Comparison of ENCODE assay signal across 8 cellular contexts in genomic region chr17:75514299-75515228, GRCh38. TPM values are rescaled to one million over a fixed set of nuclear protein-coding genes. Genes with fewer than 3 reads are reported as not detected.
DNase-seq lines count a peak whose midpoint lies in the region; ATAC-seq and TF ChIP-seq lines count a peak whose summit lies in the region.

No MANE protein-coding gene starts in this region.

- H3K36me3 Mint-ChIP-seq in WTC11 (peaks cover 22% of the 10 kb centered on the region), progenitor cell of endocrine pancreas (ENCODE audit: insufficient read depth) (peaks cover 8% of the 10 kb centered on the region)

- TF ChIP-seq CTCF in WTC11 (IDR thresholded peaks at IDR 0.05) (no peak), foreskin keratinocyte (conservative IDR thresholded peaks at IDR 0.05) (no peak), progenitor cell of endocrine pancreas (IDR thresholded peaks at IDR 0.05; ENCODE audit: unreplicated experiment) (no peak)

- no peaks in the 10 kb centered on the region for H3K27me3 ChIP-seq in foreskin keratinocyte

- DNase-seq in DMS 273 (lab: John Stamatoyannopoulos, UW; ENCODE audit: unreplicated experiment) (peak; percentile 63), DMS 273 treated with DMSO at 0.1 percent for 48 hours (lab: John Stamatoyannopoulos, UW) (no peak), WTC11 (ENCODE audit: low spot score) (peak; percentile 50), foreskin keratinocyte (peak in 1 of 2 donors; percentile 71), progenitor cell of endocrine pancreas (ENCODE audit: low spot score, unreplicated experiment) (peak; percentile 42)

- peak; percentile 1 for ATAC-seq in WTC11
- peak; percentile 40 for ATAC-seq in foreskin keratinocyte
- no peak for ATAC-seq in GM18870 (IDR thresholded peaks at IDR 0.05; ENCODE audit: unreplicated experiment)
- ATAC-seq in HG02610 (IDR thresholded peaks at IDR 0.05; ENCODE audit: unreplicated experiment), result no peak
- no peak for ATAC-seq in HG02973 (IDR thresholded peaks at IDR 0.05; ENCODE audit: unreplicated experiment)

- POLR2A ChIA-PET in WTC11 (lab: Charles Lee), result no interaction called here

- H3K27me3 Mint-ChIP-seq in WTC11 (ENCODE audit: low read depth), result no peaks in the 10 kb centered on the region
- H3K27me3 Mint-ChIP-seq in progenitor cell of endocrine pancreas, result no peaks in the 10 kb centered on the region

- CTCF ChIA-PET in WTC11 (lab: Charles Lee), result interaction anchor here (0.8 to 1.6 kb wide), 7 partner anchors 9 to 235 kb away, joined by 3 to 6 read pairs (median 5); partner anchors contain the start of genes LLGL2 and TMEM94

- H3K27ac ChIP-seq in foreskin keratinocyte, result peak overlapping the region; percentile 49

- peaks cover 7% of the 10 kb centered on the region for H3K4me1 ChIP-seq in foreskin keratinocyte

- H3K9me3 Mint-ChIP-seq in WTC11 (no peaks in the 10 kb centered on the region), progenitor cell of endocrine pancreas (ENCODE audit: low read depth) (no peaks in the 10 kb centered on the region)

- H3K4me3 Mint-ChIP-seq in WTC11 (peak overlapping the region; percentile 73), progenitor cell of endocrine pancreas (ENCODE audit: low read depth) (peak overlapping the region; percentile 83)

- H3K4me1 Mint-ChIP-seq in WTC11 (peaks cover 20% of the 10 kb centered on the region), progenitor cell of endocrine pancreas (ENCODE audit: low read depth) (peaks cover 26% of the 10 kb centered on the region)

- H3K27ac Mint-ChIP-seq in WTC11 (no peak overlapping the region), progenitor cell of endocrine pancreas (peak overlapping the region; percentile 71)

TF ChIP-seq in WTC11, 78 proteins besides CTCF, POLR2A, EP300 and RAD21:
- no peak for TF ChIP-seq KAT7 (CRISPR knock-in tag; IDR thresholded peaks at IDR 0.05; ENCODE audit: borderline replicate concordance)
- TF ChIP-seq OVOL2 (CRISPR knock-in tag; IDR thresholded peaks at IDR 0.05; ENCODE audit: borderline replicate concordance), result no peak
- TF ChIP-seq FOXP4 (CRISPR knock-in tag; IDR thresholded peaks at IDR 0.05), result 0 out of 2 replicates have a peak, but pooled peaks have one; percentile 1

RNA-seq across cellular contexts. Expression of gene CASKIN2, which starts 0.8 kb away (rescaled TPM):
- total RNA-seq in WTC11 (2021), result 31.3 to 32.2 TPM (median 31.9 TPM) in 3 replicates
- total RNA-seq in foreskin keratinocyte, result 11.5 and 12.0 TPM in 2 replicates
- 6.8 and 6.9 TPM in 2 replicates for polyA plus RNA-seq in foreskin keratinocyte
- total RNA-seq in progenitor cell of endocrine pancreas, result 47.6 and 50.6 TPM in 2 replicates

RNA-seq across cellular contexts. Expression of gene TSEN54, which starts 1.8 kb away (rescaled TPM):
- total RNA-seq in WTC11 (2021), result 47.8 to 53.4 TPM (median 51.5 TPM) in 3 replicates
- total RNA-seq in foreskin keratinocyte, result 33.6 and 36.1 TPM in 2 replicates
- polyA plus RNA-seq in foreskin keratinocyte, result 37.8 and 41.1 TPM in 2 replicates
- 56.0 and 56.4 TPM in 2 replicates for total RNA-seq in progenitor cell of endocrine pancreas

RNA-seq across cellular contexts. Expression of gene LLGL2, which starts 10.9 kb away (rescaled TPM):
- total RNA-seq in WTC11 (2021) (94.3 to 103 TPM (median 97.0 TPM) in 3 replicates), foreskin keratinocyte (24.6 and 28.2 TPM in 2 replicates), progenitor cell of endocrine pancreas (232 and 235 TPM in 2 replicates)
- 25.7 and 26.8 TPM in 2 replicates for polyA plus RNA-seq in foreskin keratinocyte

RNA-seq across cellular contexts. Expression of gene TMEM94, which starts 58.1 kb away (rescaled TPM):
- total RNA-seq in WTC11 (2021) (64.7 to 76.9 TPM (median 68.6 TPM) in 3 replicates), foreskin keratinocyte (28.1 and 35.3 TPM in 2 replicates), progenitor cell of endocrine pancreas (168 and 197 TPM in 2 replicates)
- 22.4 and 28.0 TPM in 2 replicates for polyA plus RNA-seq in foreskin keratinocyte

Comparison
In these comparisons a context has a peak if more than half of its experiments do, and no peak if none do; other contexts are left out.
1. ATAC-seq: peak in WTC11 (single experiment) and foreskin keratinocyte (single experiment); none in GM18870 (single experiment), HG02610 (single experiment) and HG02973 (single experiment).